In the genomic region with DNA sequence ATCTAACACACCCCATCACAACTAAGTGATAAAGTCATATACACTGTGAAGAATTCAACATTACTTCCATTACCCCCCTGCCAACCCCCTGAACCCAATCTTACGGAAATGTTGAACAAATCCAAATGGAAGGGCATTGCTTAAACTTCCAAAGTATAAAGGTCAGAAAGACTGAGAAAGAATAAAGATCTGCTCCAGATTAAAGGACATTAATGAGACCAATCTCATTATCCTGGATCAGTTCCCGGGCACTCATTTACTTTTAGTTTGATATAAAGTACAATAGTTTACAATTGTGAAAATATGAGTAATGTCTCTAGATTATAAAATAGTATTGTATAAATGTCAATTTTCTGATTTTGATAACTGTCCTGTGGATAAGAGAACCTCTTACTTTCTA, we compare ENCODE assay signal across 35 cellular contexts.
"Had no signal": no experiment of that assay in that cellular context is flagged by ENCODE, and none has a peak within 500 bp of the region (broad histone marks: within the 10 kb centered on the region; RNA-seq: fewer than 3 reads in every experiment).

No MANE protein-coding gene starts in this region.

- DNase-seq: Karpas-422, Kasumi-1, MG63, MM.1S, MV-4-11, NCI-H1048, NCI-H1092, NCI-H1092 treated with DMSO at 0.1 percent for 48 hours, NCI-H1105, NCI-H1105 treated with DMSO at 0.1 percent for 48 hours, NCI-H1417, NCI-H1417 treated with DMSO at 0.1 percent for 48 hours, NCI-H1436, NCI-H1436 treated with DMSO at 0.1 percent for 48 hours, NCI-H146, NCI-H1694, NCI-H1694 treated with DMSO at 0.1 percent for 48 hours, NCI-H187, NCI-H187 treated with DMSO at 0.1 percent for 48 hours, NCI-H1930, NCI-H2029, NCI-H2029 treated with DMSO at 0.1 percent for 48 hours, NCI-H2081, NCI-H2081 treated with DMSO at 0.1 percent for 48 hours, NCI-H2107, NCI-H2171, NCI-H2171 treated with DMSO at 0.1 percent for 48 hours, NCI-H2227 treated with DMSO at 0.1 percent for 48 hours, NCI-H226, NCI-H345, NCI-H446, NCI-H446 treated with DMSO at 0.1 percent for 48 hours, NCI-H510A, NCI-H510A treated with DMSO at 0.1 percent for 48 hours, NCI-H524 had no signal

- H3K36me3 ChIP-seq: MG63 had no signal

- H3K9me3 ChIP-seq: MG63 had no signal

- H3K4me3 ChIP-seq: MG63 had no signal

- H3K27me3 ChIP-seq: MG63 had no signal
